Comparison of ENCODE assay signal across 9 cellular contexts in the genomic region with DNA sequence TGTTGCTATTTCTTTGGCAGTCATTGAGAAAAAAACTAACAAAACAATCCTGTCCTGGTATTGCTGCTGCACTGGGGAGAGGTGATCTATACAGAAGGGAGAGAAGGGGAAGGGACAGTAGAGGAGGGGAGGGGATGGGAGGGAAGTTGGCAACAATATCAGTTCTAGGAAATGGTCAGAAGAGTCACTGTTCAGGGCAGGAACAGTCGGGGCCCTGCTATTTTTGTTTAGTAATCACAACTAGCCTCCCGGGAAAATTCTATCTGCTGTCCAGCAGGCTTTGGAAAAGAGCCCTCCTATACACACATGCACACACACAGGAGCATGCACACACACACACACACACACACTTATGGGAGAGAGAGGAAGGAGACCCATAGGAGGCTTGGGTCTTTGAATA.
DNase-seq lines count a peak whose midpoint lies in the region; ATAC-seq and TF ChIP-seq lines count a peak whose summit lies in the region.
"Had no signal": no experiment of that assay in that cellular context is flagged by ENCODE, and none has a peak within 500 bp of the region (broad histone marks: within the 10 kb centered on the region; RNA-seq: fewer than 3 reads in every experiment).

No MANE protein-coding gene starts in this region.

- peaks cover 11 to 33% (median 13%) of the 10 kb centered on the region in 3 donors for H3K36me3 Mint-ChIP-seq in CD8-positive, alpha-beta memory T cell
- H3K36me3 Mint-ChIP-seq in T-helper 1 cell treated with Interleukin-12 subunit alpha and Interleukin-12 subunit beta and Interleukin-4 antibody, amounts not matched to agents 30 μg/mL and 1 μg/mL, for 36 hours (ENCODE audit: low read depth): peaks cover 44% of the 10 kb centered on the region
- peaks cover 1% of the 10 kb centered on the region for H3K36me3 Mint-ChIP-seq in osteocyte (ENCODE audit: unreplicated experiment)

- H3K9me3 ChIP-seq in CD8-positive, alpha-beta memory T cell (ENCODE audit: low read length): no peaks in the 10 kb centered on the region

- no peaks in the 10 kb centered on the region for H3K27me3 ChIP-seq in CD8-positive, alpha-beta memory T cell (ENCODE audit: insufficient read depth, low read length, poor library complexity, severe bottlenecking)

- H3K4me1 Mint-ChIP-seq in CD8-positive, alpha-beta memory T cell: peaks cover 41 to 63% (median 55%) of the 10 kb centered on the region in 3 donors
- H3K4me1 Mint-ChIP-seq in T-helper 1 cell treated with Interleukin-12 subunit alpha and Interleukin-12 subunit beta and Interleukin-4 antibody, amounts not matched to agents 30 μg/mL and 1 μg/mL, for 36 hours (ENCODE audit: low read depth): peaks cover 30% of the 10 kb centered on the region
- H3K4me1 Mint-ChIP-seq in osteocyte (ENCODE audit: unreplicated experiment): peaks cover 43% of the 10 kb centered on the region

- ATAC-seq in HG02973 (IDR thresholded peaks at IDR 0.05; ENCODE audit: unreplicated experiment): no peak

- peak overlapping the region; percentile 86 for H3K4me3 ChIP-seq in CD8-positive, alpha-beta memory T cell (ENCODE audit: low read length)

- POLR2A ChIA-PET in CD8-positive, alpha-beta memory T cell (lab: Charles Lee): no interaction called here

- TF ChIP-seq CTCF in osteocyte (IDR thresholded peaks at IDR 0.05): no peak

- no peaks in the 10 kb centered on the region for H3K27me3 Mint-ChIP-seq in CD8-positive, alpha-beta memory T cell
- H3K27me3 Mint-ChIP-seq in T-helper 1 cell treated with Interleukin-12 subunit alpha and Interleukin-12 subunit beta and Interleukin-4 antibody, amounts not matched to agents 30 μg/mL and 1 μg/mL, for 36 hours (ENCODE audit: low read depth): no peaks in the 10 kb centered on the region
- H3K27me3 Mint-ChIP-seq in osteocyte (ENCODE audit: unreplicated experiment): no peaks in the 10 kb centered on the region

- peaks cover 32% of the 10 kb centered on the region for H3K4me1 ChIP-seq in CD8-positive, alpha-beta memory T cell (ENCODE audit: insufficient read depth, low read length)

- CTCF ChIA-PET in CD8-positive, alpha-beta memory T cell (lab: Charles Lee): no interaction called here

- peak overlapping the region; percentile 24 for H3K27ac ChIP-seq in CD8-positive, alpha-beta memory T cell (ENCODE audit: low read depth, low read length)

- peak overlapping the region; percentile 88 to 95 (median 89) for H3K4me3 Mint-ChIP-seq in CD8-positive, alpha-beta memory T cell
- H3K4me3 Mint-ChIP-seq in T-helper 1 cell treated with Interleukin-12 subunit alpha and Interleukin-12 subunit beta and Interleukin-4 antibody, amounts not matched to agents 30 μg/mL and 1 μg/mL, for 36 hours: peak overlapping the region; percentile 98
- peak overlapping the region; percentile 34 for H3K4me3 Mint-ChIP-seq in osteocyte (ENCODE audit: unreplicated experiment)

- no peak for DNase-seq in CD8-positive, alpha-beta memory T cell
- peak; percentile 25 to 62 for DNase-seq in erythroblast (lab: John Stamatoyannopoulos, UW)
- no peak for DNase-seq in osteocyte (ENCODE audit: extremely low spot score, unreplicated experiment)
- no peak for DNase-seq in SIG-M5 treated with dmso at 0.1 percent for 504 hours (lab: John Stamatoyannopoulos, UW; ENCODE audit: unreplicated experiment)
- DNase-seq in germinal center (ENCODE audit: low spot score): no peak
- no peak for DNase-seq in NCI-H1417 treated with DMSO at 0.1 percent for 48 hours (lab: John Stamatoyannopoulos, UW)
- DNase-seq: stimulated activated CD4-positive, alpha-beta T cell treated with anti-CD3 and anti-CD28 coated beads, Interleukin-1b, Interleukin-23, amount 100 ng/mL, for 48 hours had no signal

- TF ChIP-seq POLR2A in erythroblast (IDR thresholded peaks at IDR 0.05; ENCODE audit: low read length): no peak

- no peaks in the 10 kb centered on the region for H3K36me3 ChIP-seq in CD8-positive, alpha-beta memory T cell (ENCODE audit: insufficient read depth, low read length)

- H3K27ac Mint-ChIP-seq in CD8-positive, alpha-beta memory T cell: peak overlapping the region; percentile 82 to 97 (median 94)
- H3K27ac Mint-ChIP-seq in T-helper 1 cell treated with Interleukin-12 subunit alpha and Interleukin-12 subunit beta and Interleukin-4 antibody, amounts not matched to agents 30 μg/mL and 1 μg/mL, for 36 hours: peak overlapping the region; percentile 99
- H3K27ac Mint-ChIP-seq in osteocyte (ENCODE audit: unreplicated experiment): peak overlapping the region; percentile 95

- H3K9me3 Mint-ChIP-seq in CD8-positive, alpha-beta memory T cell: peaks cover 3 to 9% (median 8%) of the 10 kb centered on the region in 5 donors
- H3K9me3 Mint-ChIP-seq in T-helper 1 cell treated with Interleukin-12 subunit alpha and Interleukin-12 subunit beta and Interleukin-4 antibody, amounts not matched to agents 30 μg/mL and 1 μg/mL, for 36 hours: peaks cover 14% of the 10 kb centered on the region
- H3K9me3 Mint-ChIP-seq in osteocyte (ENCODE audit: unreplicated experiment): no peaks in the 10 kb centered on the region

Comparison
In these comparisons a context has a peak if more than half of its experiments do, and no peak if none do; other contexts are left out.
1. DNase-seq: peak in erythroblast (2 of 2); none in CD8-positive, alpha-beta memory T cell (0 of 5), osteocyte (single experiment), SIG-M5 treated with dmso at 0.1 percent for 504 hours (single experiment), germinal center (single experiment) and NCI-H1417 treated with DMSO at 0.1 percent for 48 hours (single experiment).
2. H3K4me3 Mint-ChIP-seq: peak in every context shown above with its lines; median percentile 98 in T-helper 1 cell treated with Interleukin-12 subunit alpha and Interleukin-12 subunit beta and Interleukin-4 antibody, amounts not matched to agents 30 μg/mL and 1 μg/mL, for 36 hours; 89 in CD8-positive, alpha-beta memory T cell; 34 in osteocyte.
3. Peak in every context shown above with its lines, with median percentiles within 50 percentile points of each other: H3K27ac Mint-ChIP-seq.